Comparison of ENCODE assay signal across 13 cellular contexts in the genomic region with DNA sequence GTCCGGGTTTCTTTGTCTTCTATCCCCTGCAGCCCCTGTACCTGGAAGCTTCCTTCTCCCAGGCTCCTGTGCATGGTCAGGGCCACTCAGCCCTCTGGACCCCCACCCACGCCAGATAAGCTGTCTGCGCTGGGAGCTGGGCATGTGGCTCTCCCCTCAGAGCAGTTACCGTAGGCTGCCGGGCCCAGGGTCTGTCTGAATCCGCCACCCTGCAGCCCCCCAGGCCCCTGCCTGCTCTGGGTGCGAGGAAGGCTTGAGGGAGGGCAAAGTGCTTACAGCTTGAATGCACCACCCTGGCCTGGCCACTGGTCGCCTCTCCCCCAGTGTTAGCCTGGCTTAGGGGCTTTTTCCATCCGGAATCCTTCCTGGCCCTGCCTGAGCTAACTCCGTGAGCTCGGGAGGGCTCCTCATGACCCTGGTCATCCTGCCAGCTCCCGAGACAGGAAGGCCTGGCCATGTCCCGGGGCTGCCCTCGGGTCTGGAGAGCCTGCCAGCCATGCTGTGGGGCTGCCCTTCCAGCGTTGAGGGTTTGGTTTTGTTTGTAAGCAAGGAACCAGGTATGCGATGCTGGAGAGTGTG.
"Had no signal": no experiment of that assay in that cellular context is flagged by ENCODE, and none has a peak within 500 bp of the region (broad histone marks: within the 10 kb centered on the region; RNA-seq: fewer than 3 reads in every experiment).

No MANE protein-coding gene starts in this region.

- H3K9me3 ChIP-seq: breast epithelium, ovary, thyroid gland had no signal

- H3K4me1 Mint-ChIP-seq: nephron had no signal

- DNase-seq: activated CD4-positive, alpha-beta T cell treated with anti-CD3 and anti-CD28 coated beads for 4 hours; activated CD8-positive, alpha-beta T cell treated with anti-CD3 and anti-CD28 coated beads, Interleukin-2, amount 10 ng/mL, durations not matched to agents 7 days and 5 days; aorta; left colon; ovary; stimulated activated CD4-positive, alpha-beta T cell treated with anti-CD3 and anti-CD28 coated beads, Interleukin-4, amount 100 ng/mL, for 24 hours; thyroid gland had no signal

- H3K4me3 ChIP-seq: breast epithelium, ovary, thyroid gland had no signal

- H3K27me3 ChIP-seq: breast epithelium, ovary, thyroid gland had no signal

- H3K4me3 Mint-ChIP-seq: activated CD8-positive, alpha-beta T cell treated with anti-CD3 and anti-CD28 coated beads, Interleukin-2, amount 10 ng/mL, durations not matched to agents 7 days and 5 days; activated naive CD8-positive, alpha-beta T cell; memory B cell; nephron had no signal

- H3K27me3 Mint-ChIP-seq: activated naive CD8-positive, alpha-beta T cell; memory B cell had no signal

- H3K36me3 Mint-ChIP-seq: activated naive CD8-positive, alpha-beta T cell had no signal

- H3K9me3 Mint-ChIP-seq: activated T-helper 2 cell treated with anti-CD3 and anti-CD28 coated beads, Interferon-gamma antibody, Interleukin-2, Interleukin-4, amounts not matched to agents 10 μg/mL and 5 μg/mL and 100 μg/mL, durations not matched to agents 14 hours and 24 hours and 36 hours; memory B cell; nephron had no signal

- H3K27ac Mint-ChIP-seq: activated CD8-positive, alpha-beta T cell treated with anti-CD3 and anti-CD28 coated beads, Interleukin-2, amount 10 ng/mL, durations not matched to agents 7 days and 5 days; activated T-helper 2 cell treated with anti-CD3 and anti-CD28 coated beads, Interferon-gamma antibody, Interleukin-2, Interleukin-4, amounts not matched to agents 10 μg/mL and 5 μg/mL and 100 μg/mL, durations not matched to agents 14 hours and 24 hours and 36 hours; memory B cell; nephron had no signal

- H3K4me1 ChIP-seq: breast epithelium had no signal

- H3K36me3 ChIP-seq: breast epithelium, ovary, thyroid gland had no signal

- ATAC-seq: activated CD8-positive, alpha-beta T cell treated with anti-CD3 and anti-CD28 coated beads, Interleukin-2, amount 10 ng/mL, durations not matched to agents 7 days and 5 days; esophagus mucosa; left colon had no signal

- H3K27ac ChIP-seq: ovary, thyroid gland had no signal
